2 cellular contexts compared by ENCODE assay signal in genomic region chr10:77605466-77605865, GRCh38.
TF ChIP-seq lines count a peak whose summit lies in the region.

No MANE protein-coding gene starts in this region.

TF ChIP-seq in GM23338, 12 proteins besides CTCF, POLR2A, EP300 and RAD21 (continued from another document):
- TF ChIP-seq ZNF462 (CRISPR knock-in tag; IDR thresholded peaks at IDR 0.05) (no peak), ETS1 (IDR thresholded peaks at IDR 0.05) (no peak), CREB1 (CRISPR knock-in tag; IDR thresholded peaks at IDR 0.05; ENCODE audit: low read depth) (no peak), EZH2 (IDR thresholded peaks at IDR 0.05; ENCODE audit: low read depth, unreplicated experiment) (no peak), JUNB (IDR thresholded peaks at IDR 0.05; ENCODE audit: unreplicated experiment) (no peak), ZNF331 (CRISPR knock-in tag; IDR thresholded peaks at IDR 0.05; ENCODE audit: low read depth) (no peak), POLR2AphosphoS5 (IDR thresholded peaks at IDR 0.05; ENCODE audit: low read depth) (no peak), ZNF114 (CRISPR knock-in tag; IDR thresholded peaks at IDR 0.05) (no peak)
- TF ChIP-seq, protein P1, sequence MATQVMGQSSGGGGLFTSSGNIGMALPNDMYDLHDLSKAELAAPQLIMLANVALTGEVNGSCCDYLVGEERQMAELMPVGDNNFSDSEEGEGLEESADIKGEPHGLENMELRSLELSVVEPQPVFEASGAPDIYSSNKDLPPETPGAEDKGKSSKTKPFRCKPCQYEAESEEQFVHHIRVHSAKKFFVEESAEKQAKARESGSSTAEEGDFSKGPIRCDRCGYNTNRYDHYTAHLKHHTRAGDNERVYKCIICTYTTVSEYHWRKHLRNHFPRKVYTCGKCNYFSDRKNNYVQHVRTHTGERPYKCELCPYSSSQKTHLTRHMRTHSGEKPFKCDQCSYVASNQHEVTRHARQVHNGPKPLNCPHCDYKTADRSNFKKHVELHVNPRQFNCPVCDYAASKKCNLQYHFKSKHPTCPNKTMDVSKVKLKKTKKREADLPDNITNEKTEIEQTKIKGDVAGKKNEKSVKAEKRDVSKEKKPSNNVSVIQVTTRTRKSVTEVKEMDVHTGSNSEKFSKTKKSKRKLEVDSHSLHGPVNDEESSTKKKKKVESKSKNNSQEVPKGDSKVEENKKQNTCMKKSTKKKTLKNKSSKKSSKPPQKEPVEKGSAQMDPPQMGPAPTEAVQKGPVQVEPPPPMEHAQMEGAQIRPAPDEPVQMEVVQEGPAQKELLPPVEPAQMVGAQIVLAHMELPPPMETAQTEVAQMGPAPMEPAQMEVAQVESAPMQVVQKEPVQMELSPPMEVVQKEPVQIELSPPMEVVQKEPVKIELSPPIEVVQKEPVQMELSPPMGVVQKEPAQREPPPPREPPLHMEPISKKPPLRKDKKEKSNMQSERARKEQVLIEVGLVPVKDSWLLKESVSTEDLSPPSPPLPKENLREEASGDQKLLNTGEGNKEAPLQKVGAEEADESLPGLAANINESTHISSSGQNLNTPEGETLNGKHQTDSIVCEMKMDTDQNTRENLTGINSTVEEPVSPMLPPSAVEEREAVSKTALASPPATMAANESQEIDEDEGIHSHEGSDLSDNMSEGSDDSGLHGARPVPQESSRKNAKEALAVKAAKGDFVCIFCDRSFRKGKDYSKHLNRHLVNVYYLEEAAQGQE (IDR thresholded peaks at IDR 0.05; ENCODE audit: unreplicated experiment): no peak

TF ChIP-seq in GM12878, 131 proteins besides CTCF, POLR2A, EP300 and RAD21 (continued from another document):
- TF ChIP-seq, protein P2, sequence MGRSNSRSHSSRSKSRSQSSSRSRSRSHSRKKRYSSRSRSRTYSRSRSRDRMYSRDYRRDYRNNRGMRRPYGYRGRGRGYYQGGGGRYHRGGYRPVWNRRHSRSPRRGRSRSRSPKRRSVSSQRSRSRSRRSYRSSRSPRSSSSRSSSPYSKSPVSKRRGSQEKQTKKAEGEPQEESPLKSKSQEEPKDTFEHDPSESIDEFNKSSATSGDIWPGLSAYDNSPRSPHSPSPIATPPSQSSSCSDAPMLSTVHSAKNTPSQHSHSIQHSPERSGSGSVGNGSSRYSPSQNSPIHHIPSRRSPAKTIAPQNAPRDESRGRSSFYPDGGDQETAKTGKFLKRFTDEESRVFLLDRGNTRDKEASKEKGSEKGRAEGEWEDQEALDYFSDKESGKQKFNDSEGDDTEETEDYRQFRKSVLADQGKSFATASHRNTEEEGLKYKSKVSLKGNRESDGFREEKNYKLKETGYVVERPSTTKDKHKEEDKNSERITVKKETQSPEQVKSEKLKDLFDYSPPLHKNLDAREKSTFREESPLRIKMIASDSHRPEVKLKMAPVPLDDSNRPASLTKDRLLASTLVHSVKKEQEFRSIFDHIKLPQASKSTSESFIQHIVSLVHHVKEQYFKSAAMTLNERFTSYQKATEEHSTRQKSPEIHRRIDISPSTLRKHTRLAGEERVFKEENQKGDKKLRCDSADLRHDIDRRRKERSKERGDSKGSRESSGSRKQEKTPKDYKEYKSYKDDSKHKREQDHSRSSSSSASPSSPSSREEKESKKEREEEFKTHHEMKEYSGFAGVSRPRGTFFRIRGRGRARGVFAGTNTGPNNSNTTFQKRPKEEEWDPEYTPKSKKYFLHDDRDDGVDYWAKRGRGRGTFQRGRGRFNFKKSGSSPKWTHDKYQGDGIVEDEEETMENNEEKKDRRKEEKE (IDR thresholded peaks at IDR 0.05): no peak
- TF ChIP-seq YBX1 (IDR thresholded peaks at IDR 0.05) (no peak), ZNF24 (IDR thresholded peaks at IDR 0.05) (no peak), NR2F1 (conservative IDR thresholded peaks at IDR 0.05) (no peak), SPI1 (IDR thresholded peaks at IDR 0.05; ENCODE audit: borderline replicate concordance, insufficient read depth, low read depth, low read length) (no peak)
TF ChIP-seq in GM12878: peak in this region for 0.
